Comparison of ENCODE assay signal across 18 cellular contexts in the genomic region with DNA sequence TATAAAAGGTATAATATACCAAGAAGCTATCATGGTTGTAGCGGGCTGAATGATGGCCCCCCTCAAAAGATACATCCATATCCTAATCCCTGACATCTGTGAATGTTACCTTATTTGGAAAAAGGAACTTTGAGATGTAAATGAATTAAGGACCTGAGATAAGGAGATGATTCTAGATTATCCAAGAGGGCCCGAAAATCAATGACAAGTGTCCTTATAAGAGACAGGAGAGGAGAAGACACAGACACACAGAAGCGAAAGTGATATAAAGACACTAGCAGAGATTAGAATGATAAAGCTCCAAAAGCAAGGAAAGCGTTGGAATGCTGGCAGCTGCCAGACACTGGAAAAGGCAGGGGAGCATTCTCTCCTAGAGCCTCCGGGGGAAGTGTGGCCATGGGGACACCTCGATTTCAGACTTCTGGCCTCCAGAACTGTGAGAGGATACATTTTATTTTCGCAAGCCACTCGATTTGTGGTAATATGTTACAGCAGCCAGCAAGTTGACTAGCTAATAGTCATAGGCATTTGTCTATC. TPM values are rescaled to one million over a fixed set of nuclear protein-coding genes. Genes with fewer than 3 reads are reported as not detected.
DNase-seq lines count a peak whose midpoint lies in the region; ATAC-seq and TF ChIP-seq lines count a peak whose summit lies in the region.
"Had no signal": no experiment of that assay in that cellular context is flagged by ENCODE, and none has a peak within 500 bp of the region (broad histone marks: within the 10 kb centered on the region; RNA-seq: fewer than 3 reads in every experiment).

No MANE protein-coding gene starts in this region.

- H3K4me1 ChIP-seq in mammary epithelial cell (ENCODE audit: insufficient read depth, low read length): no peaks in the 10 kb centered on the region
- H3K4me1 ChIP-seq in breast epithelium: no peaks in the 10 kb centered on the region
- no peaks in the 10 kb centered on the region for H3K4me1 ChIP-seq in smooth muscle cell (ENCODE audit: low read depth)
- H3K4me1 ChIP-seq: upper lobe of right lung had no signal

- H3K27me3 ChIP-seq in mammary epithelial cell (ENCODE audit: insufficient read depth, low read length) (no peaks in the 10 kb centered on the region), breast epithelium (no peaks in the 10 kb centered on the region), smooth muscle cell (ENCODE audit: low read depth) (no peaks in the 10 kb centered on the region)
- H3K27me3 ChIP-seq: heart left ventricle, MG63, upper lobe of right lung had no signal

- in situ Hi-C loops in mammary epithelial cell (cut with MboI; ENCODE audit: low sequenced_read_pairs in 2 of 2): loop anchor here in 1 of 2 donors (10.0 kb wide), 1 partner anchor 145 kb away; no protein-coding TSS in a partner anchor

- H3K9me3 ChIP-seq in mammary epithelial cell (replicated peaks; ENCODE audit: insufficient read depth, low read length) (no peaks in the 10 kb centered on the region), breast epithelium (no peaks in the 10 kb centered on the region), smooth muscle cell (replicated peaks; ENCODE audit: low read depth) (no peaks in the 10 kb centered on the region)
- H3K9me3 ChIP-seq: heart left ventricle, MG63, upper lobe of right lung had no signal

- BruUV-seq in mammary epithelial cell (replicated peaks; lab: Mats Ljungman, UMichigan): no TSS peak

- H3K4me2 ChIP-seq in mammary epithelial cell (ENCODE audit: insufficient read depth, low read depth, low read length) (no peak overlapping the region), smooth muscle cell (no peak overlapping the region)

- peaks cover 11% of the 10 kb centered on the region for H3F3A ChIP-seq in smooth muscle cell (ENCODE audit: low read depth)

- whole genome bisulfite sequencing in mammary epithelial cell (ENCODE audit: low coverage, missing lambda C conversion rate): 13% methylated on average over 8 of the region's 8 CpGs
- WGBS in smooth muscle cell (ENCODE audit: low lambda C conversion rate): 59% methylated on average over 8 of the region's 8 CpGs

- H3K36me3 ChIP-seq in mammary epithelial cell (ENCODE audit: insufficient read depth, low read length): no peaks in the 10 kb centered on the region
- H3K36me3 ChIP-seq in breast epithelium: no peaks in the 10 kb centered on the region
- no peaks in the 10 kb centered on the region for H3K36me3 ChIP-seq in smooth muscle cell (ENCODE audit: low read depth)
- H3K36me3 ChIP-seq: heart left ventricle, MG63, upper lobe of right lung had no signal

- no peak for DNase-seq in mammary epithelial cell
- no peak for DNase-seq in breast epithelium (ENCODE audit: low spot score in 2 of 2)
- peak; percentile 63 for DNase-seq in islet precursor cell
- DNase-seq in smooth muscle cell (lab: John Stamatoyannopoulos, UW; ENCODE audit: unreplicated experiment): no peak
- DNase-seq in GM19240 (ENCODE audit: insufficient read length, low spot score): no peak
- DNase-seq: activated CD8-positive, alpha-beta T cell treated with anti-CD3 and anti-CD28 coated beads, Interleukin-2, amount 10 ng/mL, durations not matched to agents 7 days and 5 days; activated naive CD8-positive, alpha-beta T cell treated with anti-CD3 and anti-CD28 coated beads for 36 hours; heart left ventricle; MG63; NCI-H187 treated with DMSO at 0.1 percent for 48 hours; NCI-H446 treated with DMSO at 0.1 percent for 48 hours; T-helper 1 cell had no signal

- no peaks in the 10 kb centered on the region for H3K79me2 ChIP-seq in mammary epithelial cell (ENCODE audit: insufficient read depth, low read length)
- H3K79me2 ChIP-seq in smooth muscle cell (ENCODE audit: low read depth): no peaks in the 10 kb centered on the region

- H3K9ac ChIP-seq in mammary epithelial cell (ENCODE audit: insufficient read depth, low read length) (no peak overlapping the region), smooth muscle cell (ENCODE audit: low read depth) (no peak overlapping the region)

- intact Hi-C loops in mammary epithelial cell (cut with micrococcal nuclease) (no loop called here), breast epithelium (cut with DNase I; ENCODE audit: low total_unique reads) (no loop called here)

- H4K20me1 ChIP-seq in mammary epithelial cell (ENCODE audit: insufficient read depth, low read length) (no peaks in the 10 kb centered on the region), smooth muscle cell (ENCODE audit: low read depth) (no peaks in the 10 kb centered on the region)

- dilution Hi-C loops in mammary epithelial cell (cut with HindIII; ENCODE audit: low sequenced_read_pairs): no loop called here

- H3K27ac ChIP-seq in mammary epithelial cell (ENCODE audit: insufficient read depth, low read depth, low read length): no peak overlapping the region
- H3K27ac ChIP-seq in breast epithelium: peak overlapping the region in 1 of 2 donors; percentile 30
- H3K27ac ChIP-seq in smooth muscle cell (ENCODE audit: low read depth): peak overlapping the region; percentile 75
- H3K27ac ChIP-seq: 22Rv1, heart left ventricle, upper lobe of right lung, VCaP had no signal

- no peak overlapping the region for H3K4me3 ChIP-seq in mammary epithelial cell (replicated peaks in 1 of 3; ENCODE audit: insufficient read depth in 1 of 3, low read depth in 2 of 3, low read length in 3 of 3)
- H3K4me3 ChIP-seq in breast epithelium: no peak overlapping the region
- H3K4me3 ChIP-seq in smooth muscle cell: no peak overlapping the region
- H3K4me3 ChIP-seq: heart left ventricle, MG63, upper lobe of right lung had no signal

- H2AFZ ChIP-seq in mammary epithelial cell (ENCODE audit: low read depth, low read length) (peak overlapping the region; percentile 64), smooth muscle cell (ENCODE audit: low read depth) (no peak overlapping the region)

- TF ChIP-seq CTCF in mammary epithelial cell (conservative IDR thresholded peaks at IDR 0.05 in 1 of 2, IDR thresholded peaks at IDR 0.05 in 1 of 2; ENCODE audit: extremely low read depth in 1 of 2, insufficient read depth in 1 of 2, low read depth in 1 of 2, low read length in 2 of 2): no peak
- no peak for TF ChIP-seq CTCF in breast epithelium (IDR thresholded peaks at IDR 0.05)
- TF ChIP-seq CTCF in smooth muscle cell (IDR thresholded peaks at IDR 0.05; ENCODE audit: borderline replicate concordance, insufficient read depth, poor library complexity, severe bottlenecking): no peak

- no peak for ATAC-seq in activated CD4-positive, CD25-positive, alpha-beta regulatory T cell treated with anti-CD3 and anti-CD28 coated beads, Interleukin-2, amount 50 U/mL, for 24 hours
- ATAC-seq: activated CD8-positive, alpha-beta T cell treated with anti-CD3 and anti-CD28 coated beads, Interleukin-2, amount 10 ng/mL, durations not matched to agents 7 days and 5 days had no signal

- CTCF ChIA-PET in mammary epithelial cell (lab: Charles Lee; ENCODE audit: low non-redundant PET): no interaction called here

- no peak for TF ChIP-seq POLR2A in breast epithelium (IDR thresholded peaks at IDR 0.05)

RNA-seq across cellular contexts. Expression of a gene that starts 12.5 kb away (rescaled TPM):
- total RNA-seq in mammary epithelial cell (not detected), breast epithelium (not detected), smooth muscle cell (not detected in 2 replicates)
- polyA plus RNA-seq in mammary epithelial cell (not detected), smooth muscle cell (0.07 and 0.41 TPM in 2 replicates)
- polyA minus RNA-seq in mammary epithelial cell: not detected
- total RNA-seq: activated CD8-positive, alpha-beta T cell treated with anti-CD3 and anti-CD28 coated beads, Interleukin-2, amount 10 ng/mL, durations not matched to agents 7 days and 5 days; activated naive CD8-positive, alpha-beta T cell treated with anti-CD3 and anti-CD28 coated beads for 36 hours; kidney epithelial cell had no signal
- polyA plus RNA-seq: BJ had no signal

RNA-seq across cellular contexts. Expression of a gene that starts 16.7 kb away (rescaled TPM):
- under 1 TPM in 1 of 2 donors, not detected in 1; under 0.01 TPM for total RNA-seq in mammary epithelial cell
- polyA plus RNA-seq in mammary epithelial cell: 0.03 TPM
- polyA minus RNA-seq in mammary epithelial cell: not detected
- total RNA-seq in breast epithelium: 1 to 10 TPM in 1 of 3 donors, under 1 TPM in 2; 0.16 to 2.0 (median 0.73) TPM
- 1.7 and 4.3 TPM in 2 replicates for total RNA-seq in smooth muscle cell
- 0.83 and 2.7 TPM in 2 replicates for polyA plus RNA-seq in smooth muscle cell

RNA-seq across cellular contexts. Expression of a gene that starts 20.2 kb away (rescaled TPM):
- total RNA-seq in mammary epithelial cell (1 to 10 TPM; 4.0 to 4.4 TPM), breast epithelium (10 to 100 TPM in 1 of 3 donors, 1 to 10 TPM in 1, not detected in 1; 3.9 to 10.5 TPM), smooth muscle cell (5.0 and 9.9 TPM in 2 replicates)
- polyA plus RNA-seq in mammary epithelial cell (0.44 TPM), smooth muscle cell (10.7 and 14.1 TPM in 2 replicates)
- polyA minus RNA-seq in mammary epithelial cell: not detected

RNA-seq across cellular contexts. Expression of a gene that starts 20.3 kb away (rescaled TPM):
- total RNA-seq in mammary epithelial cell (10 to 100 TPM; 35.5 to 46.7 TPM), breast epithelium (10 to 100 TPM; 38.8 to 48.5 (median 42.6) TPM), smooth muscle cell (29.9 and 39.3 TPM in 2 replicates)
- polyA plus RNA-seq in mammary epithelial cell (71.3 TPM), smooth muscle cell (64.9 and 67.5 TPM in 2 replicates)
- 103 TPM for polyA minus RNA-seq in mammary epithelial cell

RNA-seq across cellular contexts. Expression of a gene that starts 20.5 kb away (rescaled TPM):
- total RNA-seq in mammary epithelial cell (100 to 1,000 TPM in 1 of 2 donors, 10 to 100 TPM in 1; 53.0 to 121 TPM), breast epithelium (10 to 100 TPM; 38.3 to 49.0 (median 38.7) TPM), smooth muscle cell (23.7 and 39.6 TPM in 2 replicates)
- polyA plus RNA-seq in mammary epithelial cell (132 TPM), smooth muscle cell (59.4 and 61.6 TPM in 2 replicates)
- polyA minus RNA-seq in mammary epithelial cell: 180 TPM
